1 cellular context compared by ENCODE assay signal in genomic region chr12:86230516-86231146, GRCh38.
TF ChIP-seq lines count a peak whose summit lies in the region.

No MANE protein-coding gene starts in this region.

TF ChIP-seq in GM23338, 12 proteins besides CTCF, POLR2A, EP300 and RAD21 (continued from another document):
- TF ChIP-seq, protein P1, sequence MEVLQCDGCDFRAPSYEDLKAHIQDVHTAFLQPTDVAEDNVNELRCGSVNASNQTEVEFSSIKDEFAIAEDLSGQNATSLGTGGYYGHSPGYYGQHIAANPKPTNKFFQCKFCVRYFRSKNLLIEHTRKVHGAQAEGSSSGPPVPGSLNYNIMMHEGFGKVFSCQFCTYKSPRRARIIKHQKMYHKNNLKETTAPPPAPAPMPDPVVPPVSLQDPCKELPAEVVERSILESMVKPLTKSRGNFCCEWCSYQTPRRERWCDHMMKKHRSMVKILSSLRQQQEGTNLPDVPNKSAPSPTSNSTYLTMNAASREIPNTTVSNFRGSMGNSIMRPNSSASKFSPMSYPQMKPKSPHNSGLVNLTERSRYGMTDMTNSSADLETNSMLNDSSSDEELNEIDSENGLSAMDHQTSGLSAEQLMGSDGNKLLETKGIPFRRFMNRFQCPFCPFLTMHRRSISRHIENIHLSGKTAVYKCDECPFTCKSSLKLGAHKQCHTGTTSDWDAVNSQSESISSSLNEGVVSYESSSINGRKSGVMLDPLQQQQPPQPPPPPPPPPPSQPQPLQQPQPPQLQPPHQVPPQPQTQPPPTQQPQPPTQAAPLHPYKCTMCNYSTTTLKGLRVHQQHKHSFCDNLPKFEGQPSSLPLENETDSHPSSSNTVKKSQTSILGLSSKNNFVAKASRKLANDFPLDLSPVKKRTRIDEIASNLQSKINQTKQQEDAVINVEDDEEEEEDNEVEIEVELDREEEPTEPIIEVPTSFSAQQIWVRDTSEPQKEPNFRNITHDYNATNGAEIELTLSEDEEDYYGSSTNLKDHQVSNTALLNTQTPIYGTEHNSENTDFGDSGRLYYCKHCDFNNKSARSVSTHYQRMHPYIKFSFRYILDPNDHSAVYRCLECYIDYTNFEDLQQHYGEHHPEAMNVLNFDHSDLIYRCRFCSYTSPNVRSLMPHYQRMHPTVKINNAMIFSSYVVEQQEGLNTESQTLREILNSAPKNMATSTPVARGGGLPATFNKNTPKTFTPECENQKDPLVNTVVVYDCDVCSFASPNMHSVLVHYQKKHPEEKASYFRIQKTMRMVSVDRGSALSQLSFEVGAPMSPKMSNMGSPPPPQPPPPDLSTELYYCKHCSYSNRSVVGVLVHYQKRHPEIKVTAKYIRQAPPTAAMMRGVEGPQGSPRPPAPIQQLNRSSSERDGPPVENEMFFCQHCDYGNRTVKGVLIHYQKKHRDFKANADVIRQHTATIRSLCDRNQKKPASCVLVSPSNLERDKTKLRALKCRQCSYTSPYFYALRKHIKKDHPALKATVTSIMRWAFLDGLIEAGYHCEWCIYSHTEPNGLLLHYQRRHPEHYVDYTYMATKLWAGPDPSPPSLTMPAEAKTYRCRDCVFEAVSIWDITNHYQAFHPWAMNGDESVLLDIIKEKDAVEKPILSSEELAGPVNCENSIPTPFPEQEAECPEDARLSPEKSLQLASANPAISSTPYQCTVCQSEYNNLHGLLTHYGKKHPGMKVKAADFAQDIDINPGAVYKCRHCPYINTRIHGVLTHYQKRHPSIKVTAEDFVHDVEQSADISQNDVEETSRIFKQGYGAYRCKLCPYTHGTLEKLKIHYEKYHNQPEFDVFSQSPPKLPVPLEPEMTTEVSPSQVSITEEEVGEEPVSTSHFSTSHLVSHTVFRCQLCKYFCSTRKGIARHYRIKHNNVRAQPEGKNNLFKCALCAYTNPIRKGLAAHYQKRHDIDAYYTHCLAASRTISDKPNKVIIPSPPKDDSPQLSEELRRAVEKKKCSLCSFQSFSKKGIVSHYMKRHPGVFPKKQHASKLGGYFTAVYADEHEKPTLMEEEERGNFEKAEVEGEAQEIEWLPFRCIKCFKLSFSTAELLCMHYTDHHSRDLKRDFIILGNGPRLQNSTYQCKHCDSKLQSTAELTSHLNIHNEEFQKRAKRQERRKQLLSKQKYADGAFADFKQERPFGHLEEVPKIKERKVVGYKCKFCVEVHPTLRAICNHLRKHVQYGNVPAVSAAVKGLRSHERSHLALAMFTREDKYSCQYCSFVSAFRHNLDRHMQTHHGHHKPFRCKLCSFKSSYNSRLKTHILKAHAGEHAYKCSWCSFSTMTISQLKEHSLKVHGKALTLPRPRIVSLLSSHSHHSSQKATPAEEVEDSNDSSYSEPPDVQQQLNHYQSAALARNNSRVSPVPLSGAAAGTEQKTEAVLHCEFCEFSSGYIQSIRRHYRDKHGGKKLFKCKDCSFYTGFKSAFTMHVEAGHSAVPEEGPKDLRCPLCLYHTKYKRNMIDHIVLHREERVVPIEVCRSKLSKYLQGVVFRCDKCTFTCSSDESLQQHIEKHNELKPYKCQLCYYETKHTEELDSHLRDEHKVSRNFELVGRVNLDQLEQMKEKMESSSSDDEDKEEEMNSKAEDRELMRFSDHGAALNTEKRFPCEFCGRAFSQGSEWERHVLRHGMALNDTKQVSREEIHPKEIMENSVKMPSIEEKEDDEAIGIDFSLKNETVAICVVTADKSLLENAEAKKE (CRISPR knock-in tag; IDR thresholded peaks at IDR 0.05) = no peak
- TF ChIP-seq, protein P2, sequence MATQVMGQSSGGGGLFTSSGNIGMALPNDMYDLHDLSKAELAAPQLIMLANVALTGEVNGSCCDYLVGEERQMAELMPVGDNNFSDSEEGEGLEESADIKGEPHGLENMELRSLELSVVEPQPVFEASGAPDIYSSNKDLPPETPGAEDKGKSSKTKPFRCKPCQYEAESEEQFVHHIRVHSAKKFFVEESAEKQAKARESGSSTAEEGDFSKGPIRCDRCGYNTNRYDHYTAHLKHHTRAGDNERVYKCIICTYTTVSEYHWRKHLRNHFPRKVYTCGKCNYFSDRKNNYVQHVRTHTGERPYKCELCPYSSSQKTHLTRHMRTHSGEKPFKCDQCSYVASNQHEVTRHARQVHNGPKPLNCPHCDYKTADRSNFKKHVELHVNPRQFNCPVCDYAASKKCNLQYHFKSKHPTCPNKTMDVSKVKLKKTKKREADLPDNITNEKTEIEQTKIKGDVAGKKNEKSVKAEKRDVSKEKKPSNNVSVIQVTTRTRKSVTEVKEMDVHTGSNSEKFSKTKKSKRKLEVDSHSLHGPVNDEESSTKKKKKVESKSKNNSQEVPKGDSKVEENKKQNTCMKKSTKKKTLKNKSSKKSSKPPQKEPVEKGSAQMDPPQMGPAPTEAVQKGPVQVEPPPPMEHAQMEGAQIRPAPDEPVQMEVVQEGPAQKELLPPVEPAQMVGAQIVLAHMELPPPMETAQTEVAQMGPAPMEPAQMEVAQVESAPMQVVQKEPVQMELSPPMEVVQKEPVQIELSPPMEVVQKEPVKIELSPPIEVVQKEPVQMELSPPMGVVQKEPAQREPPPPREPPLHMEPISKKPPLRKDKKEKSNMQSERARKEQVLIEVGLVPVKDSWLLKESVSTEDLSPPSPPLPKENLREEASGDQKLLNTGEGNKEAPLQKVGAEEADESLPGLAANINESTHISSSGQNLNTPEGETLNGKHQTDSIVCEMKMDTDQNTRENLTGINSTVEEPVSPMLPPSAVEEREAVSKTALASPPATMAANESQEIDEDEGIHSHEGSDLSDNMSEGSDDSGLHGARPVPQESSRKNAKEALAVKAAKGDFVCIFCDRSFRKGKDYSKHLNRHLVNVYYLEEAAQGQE (IDR thresholded peaks at IDR 0.05; ENCODE audit: unreplicated experiment) = no peak
- no peak for TF ChIP-seq CREB1 (CRISPR knock-in tag; IDR thresholded peaks at IDR 0.05; ENCODE audit: low read depth)
- no peak for TF ChIP-seq EZH2phosphoT487 (IDR thresholded peaks at IDR 0.05; ENCODE audit: unreplicated experiment)
